7 cellular contexts compared by ENCODE assay signal in the genomic region with DNA sequence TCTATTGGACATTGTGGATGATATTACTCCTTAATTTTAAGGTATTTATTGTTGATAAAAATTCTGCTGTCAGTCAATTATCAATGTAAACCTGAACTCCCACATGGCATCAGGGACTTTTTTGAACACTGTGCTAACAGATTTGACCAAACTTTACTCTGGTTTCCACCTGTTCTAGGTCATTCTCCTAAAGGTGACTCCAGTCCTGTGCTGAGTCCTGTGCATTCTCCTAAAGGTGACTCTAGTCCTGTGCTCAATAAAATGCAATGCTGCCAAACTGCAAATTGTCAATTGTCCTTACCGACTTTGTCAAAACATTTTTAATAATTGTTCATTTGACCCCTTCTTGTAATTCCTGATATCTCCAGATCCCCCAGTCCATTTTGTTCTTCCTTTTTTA.
"Had no signal": no experiment of that assay in that cellular context is flagged by ENCODE, and none has a peak within 500 bp of the region (broad histone marks: within the 10 kb centered on the region; RNA-seq: fewer than 3 reads in every experiment).

No MANE protein-coding gene starts in this region.

- FAIRE-seq: HepG2, HTR-8/SVneo had no signal

- H3K4me3 Mint-ChIP-seq: IgD-negative memory B cell had no signal

- H2AFZ ChIP-seq: GM23248 had no signal

- H3K27ac Mint-ChIP-seq: IgD-negative memory B cell had no signal

- H3K27me3 Mint-ChIP-seq: IgD-negative memory B cell had no signal

- H3K27ac ChIP-seq: GM23248 had no signal

- DNase-seq: GM23248, H7, HCEC 1CT, KBM-7 had no signal

- H3K4me3 ChIP-seq: GM23248 had no signal

- H3K36me3 Mint-ChIP-seq: IgD-negative memory B cell had no signal

- ATAC-seq: HepG2 had no signal

- H3K4me1 Mint-ChIP-seq: IgD-negative memory B cell had no signal

- H3K9ac ChIP-seq: GM23248 had no signal
